In the genomic region with DNA sequence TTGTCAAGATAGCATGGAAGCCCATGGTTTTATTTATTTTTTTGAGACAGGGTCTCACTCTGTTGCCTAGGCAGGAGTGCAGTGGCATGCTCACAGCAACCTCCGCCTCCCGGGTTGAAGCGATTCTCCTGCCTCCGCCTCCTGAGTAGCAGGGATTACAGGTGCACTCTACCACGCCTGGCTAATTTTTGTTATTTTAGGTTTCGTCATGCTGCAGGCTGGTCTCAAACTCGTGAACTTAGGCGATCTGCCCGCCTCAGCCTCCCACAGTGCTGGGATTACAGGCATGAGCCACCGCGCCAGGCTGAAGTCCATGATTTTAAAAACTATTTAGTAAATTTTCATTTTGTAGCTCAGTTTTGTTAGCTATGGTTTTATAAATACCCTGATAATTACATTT, we compare ENCODE assay signal across 25 cellular contexts. TPM values are rescaled to one million over a fixed set of nuclear protein-coding genes. Genes with fewer than 3 reads are reported as not detected.
"Had no signal": no experiment of that assay in that cellular context is flagged by ENCODE, and none has a peak within 500 bp of the region (broad histone marks: within the 10 kb centered on the region; RNA-seq: fewer than 3 reads in every experiment).

No MANE protein-coding gene starts in this region.

- ATAC-seq: effector memory CD8-positive, alpha-beta T cell; esophagus mucosa; gastrocnemius medialis; gastroesophageal sphincter; heart left ventricle; heart right ventricle had no signal

- DNase-seq: colonic mucosa; cortex of kidney; effector CD4-positive, alpha-beta T cell; effector CD8-positive, alpha-beta T cell; effector memory CD4-positive, alpha-beta T cell; effector memory CD8-positive, alpha-beta T cell; endodermal cell; erythroblast; esophagus squamous epithelium; gastrocnemius medialis; glutamatergic neuron; heart left ventricle; heart right ventricle had no signal

- FAIRE-seq: colon, endometrium, endothelial cell of umbilical vein, frontal cortex had no signal

- H3K27me3 ChIP-seq: colonic mucosa, dorsolateral prefrontal cortex, esophagus muscularis mucosa, esophagus squamous epithelium, gastrocnemius medialis, gastroesophageal sphincter, heart left ventricle, heart right ventricle had no signal

- H3K27ac ChIP-seq: colonic mucosa, coronary artery, epithelial cell of prostate, esophagus muscularis mucosa, esophagus squamous epithelium, gastrocnemius medialis, gastroesophageal sphincter, heart left ventricle, heart right ventricle had no signal

- H3K4me1 ChIP-seq: colonic mucosa had no signal

RNA-seq across cellular contexts. Expression of a gene that starts 38.3 kb away (rescaled TPM):
- total RNA-seq: dermis blood vessel endothelial cell, endothelial cell of umbilical vein, glomerular endothelial cell had no signal
